ENCODE assay signal across 20 cellular contexts in genomic region chr22:47171441-47172221, GRCh38.
DNase-seq lines count a peak whose midpoint lies in the region; ATAC-seq and TF ChIP-seq lines count a peak whose summit lies in the region.
"Had no signal": no experiment of that assay in that cellular context is flagged by ENCODE, and none has a peak within 500 bp of the region (broad histone marks: within the 10 kb centered on the region; RNA-seq: fewer than 3 reads in every experiment).

No MANE protein-coding gene starts in this region.

- no peak overlapping the region for H3K27ac ChIP-seq in adrenal gland
- H3K27ac ChIP-seq: left lung, neutrophil, testis had no signal

- H3K4me1 Mint-ChIP-seq in type B pancreatic cell (ENCODE audit: unreplicated experiment), result no peaks in the 10 kb centered on the region
- H3K4me1 Mint-ChIP-seq: activated CD4-positive, alpha-beta T cell treated with anti-CD3 and anti-CD28 coated beads, Interleukin-2, amount 10 ng/mL, durations not matched to agents 7 days and 5 days; activated naive CD4-positive, alpha-beta T cell treated with anti-CD3 and anti-CD28 coated beads, Interleukin-2, amount 50 U/mL, for 24 hours; T-cell had no signal

- no peaks in the 10 kb centered on the region for H3K9me3 ChIP-seq in adrenal gland (replicated peaks in 1 of 3)
- no peaks in the 10 kb centered on the region for H3K9me3 ChIP-seq in mucosa of descending colon
- H3K9me3 ChIP-seq: left lung, neutrophil, testis had no signal

- no peaks in the 10 kb centered on the region for H3K27me3 Mint-ChIP-seq in type B pancreatic cell
- H3K27me3 Mint-ChIP-seq: activated CD4-positive, alpha-beta T cell treated with anti-CD3 and anti-CD28 coated beads, Interleukin-2, amount 10 ng/mL, durations not matched to agents 7 days and 5 days; activated naive CD4-positive, alpha-beta T cell treated with anti-CD3 and anti-CD28 coated beads, Interleukin-2, amount 50 U/mL, for 24 hours; T-cell had no signal

- H3K36me3 ChIP-seq in adrenal gland (replicated peaks in 1 of 2) (no peaks in the 10 kb centered on the region), mucosa of descending colon (ENCODE audit: low read depth) (no peaks in the 10 kb centered on the region)

- H3K4me3 Mint-ChIP-seq in type B pancreatic cell, result no peak overlapping the region
- H3K4me3 Mint-ChIP-seq: activated CD4-positive, alpha-beta T cell treated with anti-CD3 and anti-CD28 coated beads, Interleukin-2, amount 10 ng/mL, durations not matched to agents 7 days and 5 days; activated naive CD4-positive, alpha-beta T cell treated with anti-CD3 and anti-CD28 coated beads, Interleukin-2, amount 50 U/mL, for 24 hours; CD8-positive, alpha-beta T cell; T-cell had no signal

- H3K9me3 Mint-ChIP-seq in type B pancreatic cell, result no peaks in the 10 kb centered on the region
- H3K9me3 Mint-ChIP-seq: activated CD4-positive, alpha-beta T cell treated with anti-CD3 and anti-CD28 coated beads, Interleukin-2, amount 10 ng/mL, durations not matched to agents 7 days and 5 days; activated naive CD4-positive, alpha-beta T cell treated with anti-CD3 and anti-CD28 coated beads, Interleukin-2, amount 50 U/mL, for 24 hours; CD8-positive, alpha-beta T cell; T-cell had no signal

- H3K4me3 ChIP-seq in adrenal gland (no peak overlapping the region), mucosa of descending colon (no peak overlapping the region)
- H3K4me3 ChIP-seq: left lung, testis had no signal

- no peak for TF ChIP-seq CTCF in adrenal gland (IDR thresholded peaks at IDR 0.05)
- TF ChIP-seq CTCF in mucosa of descending colon (IDR thresholded peaks at IDR 0.05), result no peak
- TF ChIP-seq CTCF in type B pancreatic cell (conservative IDR thresholded peaks at IDR 0.05), result no peak

- peaks cover 4% of the 10 kb centered on the region for H3K36me3 Mint-ChIP-seq in type B pancreatic cell

- H3K27ac Mint-ChIP-seq in type B pancreatic cell, result no peak overlapping the region
- H3K27ac Mint-ChIP-seq: activated CD4-positive, alpha-beta T cell treated with anti-CD3 and anti-CD28 coated beads, Interleukin-2, amount 10 ng/mL, durations not matched to agents 7 days and 5 days; activated naive CD4-positive, alpha-beta T cell treated with anti-CD3 and anti-CD28 coated beads, Interleukin-2, amount 50 U/mL, for 24 hours; CD8-positive, alpha-beta T cell; T-cell had no signal

- ATAC-seq in Right ventricle myocardium inferior (no peak), mucosa of descending colon (no peak)
- ATAC-seq: CD8-positive, alpha-beta T cell; left lung; T-cell had no signal

- H3K4me1 ChIP-seq in adrenal gland (replicated peaks in 1 of 2) (no peaks in the 10 kb centered on the region), mucosa of descending colon (ENCODE audit: low read depth) (no peaks in the 10 kb centered on the region)
- H3K4me1 ChIP-seq: testis had no signal

- intact Hi-C loops in cardiac septum (cut with DNase I) (loop anchor here (10.0 kb wide), 1 partner anchor 237 kb away; no protein-coding TSS in a partner anchor), Right ventricle myocardium inferior (cut with DNase I) (no loop called here), adrenal gland (cut with DNase I) (no loop called here), mucosa of descending colon (cut with DNase I, micrococcal nuclease) (no loop called here)

- 91 to 100% (median 93%) methylated on average over 4 to 20 of the region's 20 CpGs for WGBS in adrenal gland, 4 donors

- H3K27me3 ChIP-seq in adrenal gland, result no peaks in the 10 kb centered on the region
- H3K27me3 ChIP-seq: left lung, neutrophil, testis had no signal

- DNase-seq in cardiac septum (ENCODE audit: low spot score) (peak; percentile 70), Right ventricle myocardium inferior (ENCODE audit: missing footprints) (no peak), adrenal gland (peak in 5 of 7 donors; percentile 5 to 40 (median 15)), mucosa of descending colon (peak in 2 of 3 donors; percentile 22 to 35), type B pancreatic cell (ENCODE audit: extremely low spot score, unreplicated experiment) (peak; percentile 58), COLO829 (ENCODE audit: low spot score) (no peak), AG20443 (ENCODE audit: low spot score) (no peak), activated gamma-delta T cell treated with Interleukin-2 at 50 U/mL for 16 hours (no peak)
- DNase-seq: activated CD4-positive, alpha-beta T cell treated with anti-CD3 and anti-CD28 coated beads, Interleukin-2, amount 10 ng/mL, durations not matched to agents 7 days and 5 days; CD8-positive, alpha-beta T cell; DMS53; glutamatergic neuron; MV-4-11; NCI-H1694 treated with DMSO at 0.1 percent for 48 hours; SHP77; testis had no signal

- no peak for TF ChIP-seq POLR2A in adrenal gland (IDR thresholded peaks at IDR 0.05)

Comparison
In these comparisons a context has a peak if more than half of its experiments do, and no peak if none do; other contexts are left out.
1. DNase-seq: peak in cardiac septum (single experiment), adrenal gland (5 of 7), mucosa of descending colon (2 of 3) and type B pancreatic cell (single experiment); none in Right ventricle myocardium inferior (single experiment), COLO829 (single experiment), AG20443 (single experiment) and activated gamma-delta T cell treated with Interleukin-2 at 50 U/mL for 16 hours (single experiment).